2 cellular contexts compared by ENCODE assay signal in the genomic region with DNA sequence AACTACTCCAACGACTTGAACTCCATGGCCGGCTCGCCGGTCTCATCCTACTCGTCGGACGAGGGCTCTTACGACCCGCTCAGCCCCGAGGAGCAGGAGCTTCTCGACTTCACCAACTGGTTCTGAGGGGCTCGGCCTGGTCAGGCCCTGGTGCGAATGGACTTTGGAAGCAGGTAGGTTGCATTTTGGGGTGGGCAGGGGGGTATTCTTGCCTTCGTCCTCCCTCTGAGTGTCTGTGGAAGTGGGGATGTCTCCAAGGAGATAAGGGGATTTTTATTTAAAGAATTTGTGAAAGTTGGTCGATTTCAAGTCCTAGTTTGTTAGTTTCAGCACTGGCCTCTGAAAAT.
TF ChIP-seq lines count a peak whose summit lies in the region.

No MANE protein-coding gene starts in this region.

TF ChIP-seq in SK-N-SH, 30 proteins besides CTCF, POLR2A, EP300 and RAD21 (continued from another document):
- TF ChIP-seq GABPA (IDR thresholded peaks at IDR 0.05; ENCODE audit: low read depth), result no peak
- TF ChIP-seq RCOR1 (IDR thresholded peaks at IDR 0.05; ENCODE audit: low read length), result no peak
- TF ChIP-seq SMC3 (IDR thresholded peaks at IDR 0.05; ENCODE audit: low read depth, low read length), result no peak
- TF ChIP-seq MEF2A (IDR thresholded peaks at IDR 0.05; ENCODE audit: borderline replicate concordance, low read depth), result no peak

TF ChIP-seq in SK-N-SH treated with all-trans-retinoic acid at 6 μM for 48 hours, 23 proteins besides CTCF, POLR2A, EP300 and RAD21 (continued from another document):
- TF ChIP-seq, protein P1, sequence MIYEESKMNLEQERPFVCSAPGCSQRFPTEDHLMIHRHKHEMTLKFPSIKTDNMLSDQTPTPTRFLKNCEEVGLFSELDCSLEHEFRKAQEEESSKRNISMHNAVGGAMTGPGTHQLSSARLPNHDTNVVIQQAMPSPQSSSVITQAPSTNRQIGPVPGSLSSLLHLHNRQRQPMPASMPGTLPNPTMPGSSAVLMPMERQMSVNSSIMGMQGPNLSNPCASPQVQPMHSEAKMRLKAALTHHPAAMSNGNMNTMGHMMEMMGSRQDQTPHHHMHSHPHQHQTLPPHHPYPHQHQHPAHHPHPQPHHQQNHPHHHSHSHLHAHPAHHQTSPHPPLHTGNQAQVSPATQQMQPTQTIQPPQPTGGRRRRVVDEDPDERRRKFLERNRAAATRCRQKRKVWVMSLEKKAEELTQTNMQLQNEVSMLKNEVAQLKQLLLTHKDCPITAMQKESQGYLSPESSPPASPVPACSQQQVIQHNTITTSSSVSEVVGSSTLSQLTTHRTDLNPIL (CRISPR knock-in tag; IDR thresholded peaks at IDR 0.05; ENCODE audit: low read depth), result no peak
- TF ChIP-seq RARB (CRISPR knock-in tag; IDR thresholded peaks at IDR 0.05), result no peak
